In the genomic region with DNA sequence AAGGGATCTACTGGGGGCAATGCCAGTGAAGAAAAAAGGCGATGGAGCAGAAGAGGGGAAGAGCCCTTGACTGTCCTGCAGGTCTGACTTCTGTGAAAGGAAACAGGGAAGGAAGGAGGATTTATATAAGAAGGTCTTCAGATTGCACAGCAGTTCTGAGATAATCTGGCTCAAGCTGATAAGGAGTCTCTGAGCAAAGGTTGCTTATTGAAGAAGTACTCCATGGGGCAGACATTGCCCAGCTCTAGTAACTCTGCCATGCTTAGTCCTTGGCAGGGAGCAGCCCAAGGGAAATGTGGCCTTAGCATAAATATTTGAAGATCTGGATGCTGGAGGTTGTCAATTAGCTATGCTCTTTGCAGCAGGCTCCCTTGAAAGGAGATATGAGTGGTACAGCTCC, we compare ENCODE assay signal across 22 cellular contexts.
"Had no signal": no experiment of that assay in that cellular context is flagged by ENCODE, and none has a peak within 500 bp of the region (broad histone marks: within the 10 kb centered on the region; RNA-seq: fewer than 3 reads in every experiment).

No MANE protein-coding gene starts in this region.

- H3K36me3 ChIP-seq: left ventricle myocardium inferior, prostate gland, spleen, suprapubic skin, thoracic aorta, tibial nerve, uterus had no signal

- H3K27me3 ChIP-seq: pancreas, spleen, suprapubic skin, tibial nerve, uterus had no signal

- ATAC-seq: naive thymus-derived CD4-positive, alpha-beta T cell; natural killer cell treated with Interleukin-12 subunit alpha and Interleukin-12 subunit beta and Interleukin-15 and Interleukin-18, amount 100 ng/mL, for 72 hours; pancreas; right cardiac atrium; sciatic nerve; stimulated activated effector memory CD8-positive, alpha-beta T cell treated with anti-CD3 and anti-CD28 coated beads, Interleukin-12 subunit alpha, Interleukin-12 subunit beta, amount 100 ng/mL, for 72 hours had no signal

- H3K4me1 ChIP-seq: left ventricle myocardium inferior, prostate gland, suprapubic skin, tibial nerve, uterus had no signal

- H3K4me3 ChIP-seq: left ventricle myocardium inferior, lung, pancreas, prostate gland, skin epidermis, spleen, suprapubic skin, thoracic aorta, tibial nerve, uterus had no signal

- H3K9me3 ChIP-seq: pancreas, prostate gland, suprapubic skin, thoracic aorta, uterus had no signal

- DNase-seq: hypothalamus; immature natural killer cell; kidney; left ventricle myocardium inferior; mesendoderm; naive thymus-derived CD4-positive, alpha-beta T cell; pancreas; retina; right cardiac atrium; spleen; stimulated activated CD4-positive, alpha-beta T cell treated with anti-CD3 and anti-CD28 coated beads, Interleukin-4, amount 100 ng/mL, for 24 hours; stimulated activated naive CD4-positive, alpha-beta T cell; uterus had no signal

- H3K27ac ChIP-seq: left ventricle myocardium inferior, pancreas, prostate gland, skin epidermis, spleen, suprapubic skin, thoracic aorta, tibial nerve, uterus had no signal
